Comparison of ENCODE assay signal across 1 cellular context in the genomic region with DNA sequence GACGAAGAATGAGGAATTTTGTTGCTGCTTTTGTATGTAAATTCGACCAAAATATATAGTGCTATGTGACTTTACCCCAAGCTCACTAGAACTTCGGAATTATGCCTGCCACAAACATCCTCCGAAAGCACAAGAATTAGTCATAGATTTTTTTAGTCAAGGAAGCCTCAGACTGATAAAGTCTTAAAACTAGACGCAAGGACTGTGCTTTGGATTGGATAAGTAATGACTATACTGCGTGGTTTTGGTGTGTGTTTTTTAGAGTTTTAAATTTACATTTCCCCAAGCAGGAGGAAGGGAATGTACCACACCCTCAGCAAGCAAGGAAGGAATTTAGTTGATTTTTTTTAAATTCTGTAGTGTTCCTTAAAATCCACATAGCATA.
TF ChIP-seq lines count a peak whose summit lies in the region.

No MANE protein-coding gene starts in this region.

TF ChIP-seq in endothelial cell of umbilical vein, 7 proteins besides CTCF, POLR2A, EP300 and RAD21:
- TF ChIP-seq FOS (IDR thresholded peaks at IDR 0.05; ENCODE audit: borderline replicate concordance, insufficient read depth, low read length) (peak; percentile 28), POLR2AphosphoS5 (IDR thresholded peaks at IDR 0.05; ENCODE audit: insufficient read depth, low read depth, low read length) (no peak), JUN (IDR thresholded peaks at IDR 0.05; ENCODE audit: borderline replicate concordance, insufficient read depth, insufficient read length, low read depth) (no peak), EZH2 (IDR thresholded peaks at IDR 0.05; ENCODE audit: borderline replicate concordance, low read depth, low read length, severe bottlenecking) (no peak), MYC (IDR thresholded peaks at IDR 0.05; ENCODE audit: low read depth, low read length) (no peak), GATA2 (IDR thresholded peaks at IDR 0.05; ENCODE audit: insufficient read depth, insufficient read length, low read depth, low read length) (no peak)
